In genomic region chr13:113041821-113042335, GRCh38 we compare ENCODE assay signal across 23 cellular contexts.
"Had no signal": no experiment of that assay in that cellular context is flagged by ENCODE, and none has a peak within 500 bp of the region (broad histone marks: within the 10 kb centered on the region; RNA-seq: fewer than 3 reads in every experiment).

No MANE protein-coding gene starts in this region.

- ATAC-seq: foreskin keratinocyte had no signal

- H3K9me3 ChIP-seq: esophagus muscularis mucosa, left ventricle myocardium inferior, ovary, spleen, thoracic aorta had no signal

- H3K36me3 ChIP-seq: brain microvascular endothelial cell, ovary, thoracic aorta had no signal

- DNase-seq: activated CD4-positive, alpha-beta memory T cell treated with anti-CD3 and anti-CD28 coated beads for 36 hours; activated CD4-positive, alpha-beta T cell treated with anti-CD3 and anti-CD28 coated beads, Interleukin-2, amount 10 ng/mL, durations not matched to agents 24 days and 14 days; activated CD4-positive, CD25-positive, alpha-beta regulatory T cell treated with anti-CD3 and anti-CD28 coated beads, Interleukin-2, amount 50 U/mL, for 72 hours; activated CD8-positive, alpha-beta memory T cell treated with anti-CD3 and anti-CD28 coated beads, Interleukin-2, amount 50 U/mL, for 48 hours; activated gamma-delta T cell; activated naive CD4-positive, alpha-beta T cell treated with anti-CD3 and anti-CD28 coated beads, Interleukin-2, amount 10 ng/mL, durations not matched to agents 7 days and 5 days; activated naive CD8-positive, alpha-beta T cell treated with anti-CD3 and anti-CD28 coated beads, Interleukin-2, amount 10 ng/mL, durations not matched to agents 7 days and 5 days; activated T-cell treated with anti-CD3 and anti-CD28 coated beads, Interleukin-2, amount 50 U/mL, for 24 hours; brain microvascular endothelial cell; effector CD4-positive, alpha-beta T cell; foreskin keratinocyte; left ventricle myocardium inferior; naive B cell; nephron progenitor cell; ovary; retina; spleen; stimulated activated naive CD4-positive, alpha-beta T cell; SW 1271 had no signal

- H3K27me3 ChIP-seq: foreskin keratinocyte, heart left ventricle, ovary had no signal

- H3K4me1 ChIP-seq: esophagus muscularis mucosa, foreskin keratinocyte, spleen had no signal

- H3K27ac ChIP-seq: brain microvascular endothelial cell, esophagus muscularis mucosa, foreskin keratinocyte, heart left ventricle, left ventricle myocardium inferior, ovary, spleen had no signal

- H3K4me3 ChIP-seq: esophagus muscularis mucosa, heart left ventricle, left ventricle myocardium inferior, lung, ovary, spleen, thoracic aorta had no signal
